ENCODE assay signal across 1 cellular context in genomic region chr11:4615856-4616444, GRCh38.
A peak's percentile ranks its signal among the peaks of the same experiment; 100 is the strongest.
TF ChIP-seq lines count a peak whose summit lies in the region.

No MANE protein-coding gene starts in this region.

TF ChIP-seq in HepG2, 621 proteins besides CTCF, POLR2A, EP300 and RAD21:
- no peak for TF ChIP-seq FOXC1 (CRISPR knock-in tag; IDR thresholded peaks at IDR 0.05; ENCODE audit: borderline replicate concordance)
- TF ChIP-seq RARG (CRISPR knock-in tag; IDR thresholded peaks at IDR 0.05; ENCODE audit: low read depth), result no peak
- peak; percentile 96 for TF ChIP-seq HNRNPK (IDR thresholded peaks at IDR 0.05; ENCODE audit: low read depth, low read length, poor library complexity, severe bottlenecking)
- no peak for TF ChIP-seq ZGPAT (CRISPR knock-in tag; IDR thresholded peaks at IDR 0.05)
- TF ChIP-seq TSC22D2 (CRISPR knock-in tag; IDR thresholded peaks at IDR 0.05; ENCODE audit: borderline replicate concordance), result no peak
